Comparison of ENCODE assay signal across 8 cellular contexts in genomic region chr6:39725632-39725997, GRCh38. TPM values are rescaled to one million over a fixed set of nuclear protein-coding genes. Genes with fewer than 3 reads are reported as not detected.
DNase-seq lines count a peak whose midpoint lies in the region; ATAC-seq and TF ChIP-seq lines count a peak whose summit lies in the region.

No MANE protein-coding gene starts in this region.

- POLR2A ChIA-PET in Caco-2 (lab: Charles Lee) (no interaction called here), T-cell (lab: Charles Lee) (no interaction called here)

- no peaks in the 10 kb centered on the region for H3K36me3 Mint-ChIP-seq in Caco-2 (ENCODE audit: insufficient read depth, unreplicated experiment)
- no peaks in the 10 kb centered on the region for H3K36me3 Mint-ChIP-seq in T-cell

- H3K27ac Mint-ChIP-seq in Caco-2 (ENCODE audit: unreplicated experiment) (peak overlapping the region; percentile 93), T-cell (no peak overlapping the region)

- no peak for TF ChIP-seq CTCF in Caco-2 (IDR thresholded peaks at IDR 0.05; ENCODE audit: insufficient read depth in 1 of 2, low read depth in 1 of 2, low read length in 1 of 2, severe bottlenecking in 1 of 2, unreplicated experiment in 1 of 2)
- TF ChIP-seq CTCF in fibroblast of mammary gland (conservative IDR thresholded peaks at IDR 0.05; ENCODE audit: control insufficient read depth, insufficient read depth, low read depth, low read length), result no peak
- TF ChIP-seq CTCF in sigmoid colon (IDR thresholded peaks at IDR 0.05), result no peak

- DNase-seq in Caco-2, result no peak
- DNase-seq in T-cell, result no peak
- DNase-seq in fibroblast of mammary gland (ENCODE audit: low read depth), result no peak
- no peak for DNase-seq in sigmoid colon
- DNase-seq in activated effector memory CD4-positive, alpha-beta T cell treated with anti-CD3 and anti-CD28 coated beads, Interleukin-2, amount 50 U/mL, for 16 hours, result no peak
- DNase-seq in A172 (ENCODE audit: low spot score), result no peak
- no peak for DNase-seq in NK-92 treated with Interleukin-12 subunit alpha and Interleukin-12 subunit beta, amount 100 ng/mL, for 24 hours (lab: John Stamatoyannopoulos, UW)

- WGBS in sigmoid colon, 2 donors, result 49 to 66% methylated on average over 14 of the region's 14 CpGs

- peak overlapping the region; percentile 55 to 74 (median 69) for H3K27ac ChIP-seq in sigmoid colon

- no peaks in the 10 kb centered on the region for H3K4me1 ChIP-seq in Caco-2
- peaks cover 0 to 10% (median 5%) of the 10 kb centered on the region in 4 donors for H3K4me1 ChIP-seq in sigmoid colon

- H3K36me3 ChIP-seq in Caco-2 (ENCODE audit: control insufficient read depth, insufficient read depth, low read length) (no peaks in the 10 kb centered on the region), sigmoid colon (no peaks in the 10 kb centered on the region)

- CTCF ChIA-PET in Caco-2 (lab: Charles Lee) (no interaction called here), T-cell (lab: Charles Lee) (no interaction called here)

- intact Hi-C loops in Caco-2 (cut with micrococcal nuclease; ENCODE audit: unreplicated experiment), result loop anchor here (10.0 kb wide), 1 partner anchor 351 kb away; no protein-coding TSS in a partner anchor
- intact Hi-C loops in sigmoid colon (cut with DNase I), result loop anchor here (2.0 to 10.0 kb wide), 2 partner anchors 67 to 611 kb away; partner anchors contain the start of genes DAAM2 and SAYSD1

- H3K27me3 ChIP-seq in Caco-2 (replicated peaks; ENCODE audit: control insufficient read depth, insufficient read depth, low read length) (no peaks in the 10 kb centered on the region), sigmoid colon (no peaks in the 10 kb centered on the region)

- H3K9me3 ChIP-seq in Caco-2 (no peaks in the 10 kb centered on the region), sigmoid colon (no peaks in the 10 kb centered on the region)

- peak overlapping the region; percentile 95 for H3K4me3 Mint-ChIP-seq in Caco-2 (ENCODE audit: unreplicated experiment)
- H3K4me3 Mint-ChIP-seq in T-cell, result peak overlapping the region; percentile 37 to 92 (median 90)

- H3K27me3 Mint-ChIP-seq in Caco-2 (ENCODE audit: insufficient read depth, unreplicated experiment), result peaks cover 3% of the 10 kb centered on the region
- H3K27me3 Mint-ChIP-seq in T-cell, result peaks cover 0 to 5% of the 10 kb centered on the region in 2 donors

- ATAC-seq in T-cell (replicated peaks in 1 of 4) (no peak), HG02588 (IDR thresholded peaks at IDR 0.05; ENCODE audit: unreplicated experiment) (no peak)

- peak overlapping the region; percentile 84 for H3K4me3 ChIP-seq in Caco-2 (ENCODE audit: low read depth, low read length)
- peak overlapping the region; percentile 62 for H3K4me3 ChIP-seq in fibroblast of mammary gland (ENCODE audit: control insufficient read depth, low read depth, low read length)
- peak overlapping the region; percentile 61 to 94 (median 78) for H3K4me3 ChIP-seq in sigmoid colon

- H3K9me3 Mint-ChIP-seq in Caco-2 (ENCODE audit: unreplicated experiment) (no peaks in the 10 kb centered on the region), T-cell (no peaks in the 10 kb centered on the region)

- no TSS peak for BruUV-seq in Caco-2 (replicated peaks; lab: Mats Ljungman, UMichigan)

- no peak for TF ChIP-seq POLR2A in sigmoid colon (IDR thresholded peaks at IDR 0.05)

- no peak for TF ChIP-seq EP300 in sigmoid colon (IDR thresholded peaks at IDR 0.05)

- H3K4me1 Mint-ChIP-seq in Caco-2 (ENCODE audit: low read depth, unreplicated experiment), result no peaks in the 10 kb centered on the region
- peaks cover 0 to 8% (median 2%) of the 10 kb centered on the region in 3 donors for H3K4me1 Mint-ChIP-seq in T-cell

RNA-seq across cellular contexts. Expression of gene KIF6, which starts 0.4 kb away (rescaled TPM):
- not detected in 2 replicates for total RNA-seq in Caco-2 (2022)
- under 1 TPM in 1 of 5 donors, not detected in 4; 0.53 TPM for total RNA-seq in T-cell
- total RNA-seq in sigmoid colon, result under 1 TPM in 3 of 4 donors, not detected in 1; 0.36 to 0.99 (median 0.55) TPM
- under 1 TPM in 2 of 3 donors, not detected in 1; under 0.01 to 0.32 TPM for polyA plus RNA-seq in sigmoid colon
- 0.26 TPM in 2 replicates for total RNA-seq in A172 (2014; rRNA removed; shearing (Covaris generic))
